In genomic region chrX:123188081-123188480, GRCh38 we compare ENCODE assay signal across 17 cellular contexts. TPM values are rescaled to one million over a fixed set of nuclear protein-coding genes. Genes with fewer than 3 reads are reported as not detected.
DNase-seq lines count a peak whose midpoint lies in the region; ATAC-seq and TF ChIP-seq lines count a peak whose summit lies in the region.
"Had no signal": no experiment of that assay in that cellular context is flagged by ENCODE, and none has a peak within 500 bp of the region (broad histone marks: within the 10 kb centered on the region; RNA-seq: fewer than 3 reads in every experiment).

No MANE protein-coding gene starts in this region.

- TF ChIP-seq CTCF in GM23338 (conservative IDR thresholded peaks at IDR 0.05; ENCODE audit: low read depth in 2 of 2), result no peak
- TF ChIP-seq CTCF in activated CD8-positive, alpha-beta T cell treated with anti-CD3 and anti-CD28 coated beads for 36 hours (IDR thresholded peaks at IDR 0.05), result no peak

- no peaks in the 10 kb centered on the region for H3K36me3 ChIP-seq in GM23338 (ENCODE audit: insufficient read depth)
- H3K36me3 ChIP-seq: BLaER1, MG63 had no signal

- peaks cover 38% of the 10 kb centered on the region for H3K4me1 Mint-ChIP-seq in GM23338
- peaks cover 5% of the 10 kb centered on the region for H3K4me1 Mint-ChIP-seq in activated CD8-positive, alpha-beta T cell treated with anti-CD3 and anti-CD28 coated beads for 36 hours (ENCODE audit: low read depth)

- intact Hi-C loops in activated CD8-positive, alpha-beta T cell treated with anti-CD3 and anti-CD28 coated beads for 36 hours (cut with micrococcal nuclease), result no loop called here

- no peaks in the 10 kb centered on the region for H4K20me1 ChIP-seq in GM23338 (replicated peaks; ENCODE audit: insufficient read depth)
- H4K20me1 ChIP-seq: BLaER1 had no signal

- H3K9me2 ChIP-seq in GM23338 (ENCODE audit: insufficient read depth), result no peaks in the 10 kb centered on the region

- no peaks in the 10 kb centered on the region for H3K79me2 ChIP-seq in GM23338 (replicated peaks; ENCODE audit: insufficient read depth)

- H3K27ac ChIP-seq in GM23338 (ENCODE audit: low read depth), result no peak overlapping the region
- H3K27ac ChIP-seq: BLaER1, PC-9 had no signal

- H3K27me3 Mint-ChIP-seq in GM23338 (ENCODE audit: insufficient read depth, low read depth, poor library complexity), result peaks cover 17% of the 10 kb centered on the region
- peaks cover 23% of the 10 kb centered on the region for H3K27me3 Mint-ChIP-seq in activated CD8-positive, alpha-beta T cell treated with anti-CD3 and anti-CD28 coated beads for 36 hours

- no peak overlapping the region for H3K4me3 Mint-ChIP-seq in GM23338
- no peak overlapping the region for H3K4me3 Mint-ChIP-seq in activated CD8-positive, alpha-beta T cell treated with anti-CD3 and anti-CD28 coated beads for 36 hours

- H3K27ac Mint-ChIP-seq in GM23338, result no peak overlapping the region
- H3K27ac Mint-ChIP-seq in activated CD8-positive, alpha-beta T cell treated with anti-CD3 and anti-CD28 coated beads for 36 hours, result no peak overlapping the region

- POLR2A ChIA-PET in activated CD8-positive, alpha-beta T cell treated with anti-CD3 and anti-CD28 coated beads for 36 hours (lab: Charles Lee), result no interaction called here

- peaks cover 25% of the 10 kb centered on the region for H3K27me3 ChIP-seq in GM23338 (ENCODE audit: insufficient read depth)
- H3K27me3 ChIP-seq: MG63 had no signal

- DNase-seq in EH (ENCODE audit: low read depth) (peak; percentile 81), RKO (ENCODE audit: low spot score) (peak; percentile 13), dedifferentiated amniotic fluid mesenchymal stem cell (ENCODE audit: extremely low spot score) (peak; percentile 36), kidney tubule cell (ENCODE audit: low spot score) (peak; percentile 76), SW480 (ENCODE audit: low spot score) (no peak), GM23338 (ENCODE audit: low spot score) (no peak)
- no peak for DNase-seq in activated CD8-positive, alpha-beta T cell treated with anti-CD3 and anti-CD28 coated beads for 36 hours
- DNase-seq: KG1, MG63, NCI-H1105, NCI-H1694 treated with DMSO at 0.1 percent for 48 hours, NCI-H446, NCI-H748 treated with DMSO at 0.1 percent for 48 hours, PC-9, Right ventricle myocardium superior had no signal

- no peak for ATAC-seq in GM23338
- ATAC-seq in activated CD8-positive, alpha-beta T cell treated with anti-CD3 and anti-CD28 coated beads for 36 hours, result no peak
- no peak for ATAC-seq in GM21515 (IDR thresholded peaks at IDR 0.05; ENCODE audit: unreplicated experiment)

- H3K4me1 ChIP-seq in GM23338 (ENCODE audit: insufficient read depth), result peaks cover 13% of the 10 kb centered on the region
- H3K4me1 ChIP-seq: BLaER1 had no signal

- no peaks in the 10 kb centered on the region for H3K36me3 Mint-ChIP-seq in GM23338 (ENCODE audit: low read depth)
- H3K36me3 Mint-ChIP-seq in activated CD8-positive, alpha-beta T cell treated with anti-CD3 and anti-CD28 coated beads for 36 hours (ENCODE audit: low read depth), result no peaks in the 10 kb centered on the region

- CTCF ChIA-PET in activated CD8-positive, alpha-beta T cell treated with anti-CD3 and anti-CD28 coated beads for 36 hours (lab: Charles Lee), result no interaction called here

- H3K9me3 Mint-ChIP-seq in GM23338, result no peaks in the 10 kb centered on the region
- no peaks in the 10 kb centered on the region for H3K9me3 Mint-ChIP-seq in activated CD8-positive, alpha-beta T cell treated with anti-CD3 and anti-CD28 coated beads for 36 hours

- H3K4me3 ChIP-seq in GM23338, result no peak overlapping the region
- H3K4me3 ChIP-seq: BLaER1, MG63, PC-9 had no signal

- no peak overlapping the region for H3K4me2 ChIP-seq in GM23338
- H3K4me2 ChIP-seq: BLaER1, PC-9 had no signal

- H2AFZ ChIP-seq in GM23338, result no peak overlapping the region
- H2AFZ ChIP-seq: PC-9 had no signal

- H3F3A ChIP-seq in GM23338 (replicated peaks; ENCODE audit: low read depth), result no peaks in the 10 kb centered on the region

TF ChIP-seq in GM23338, 12 proteins besides CTCF, POLR2A, EP300 and RAD21:
- TF ChIP-seq EZH2 (IDR thresholded peaks at IDR 0.05; ENCODE audit: low read depth, unreplicated experiment) (no peak), NANOG (IDR thresholded peaks at IDR 0.05; ENCODE audit: borderline replicate concordance) (no peak), CREB1 (CRISPR knock-in tag; IDR thresholded peaks at IDR 0.05; ENCODE audit: low read depth) (no peak), ZNF114 (CRISPR knock-in tag; IDR thresholded peaks at IDR 0.05) (no peak), POLR2AphosphoS5 (IDR thresholded peaks at IDR 0.05; ENCODE audit: low read depth) (no peak), STAT1 (IDR thresholded peaks at IDR 0.05; ENCODE audit: unreplicated experiment) (no peak), REST (IDR thresholded peaks at IDR 0.05; ENCODE audit: unreplicated experiment) (no peak)
- TF ChIP-seq, protein P1, sequence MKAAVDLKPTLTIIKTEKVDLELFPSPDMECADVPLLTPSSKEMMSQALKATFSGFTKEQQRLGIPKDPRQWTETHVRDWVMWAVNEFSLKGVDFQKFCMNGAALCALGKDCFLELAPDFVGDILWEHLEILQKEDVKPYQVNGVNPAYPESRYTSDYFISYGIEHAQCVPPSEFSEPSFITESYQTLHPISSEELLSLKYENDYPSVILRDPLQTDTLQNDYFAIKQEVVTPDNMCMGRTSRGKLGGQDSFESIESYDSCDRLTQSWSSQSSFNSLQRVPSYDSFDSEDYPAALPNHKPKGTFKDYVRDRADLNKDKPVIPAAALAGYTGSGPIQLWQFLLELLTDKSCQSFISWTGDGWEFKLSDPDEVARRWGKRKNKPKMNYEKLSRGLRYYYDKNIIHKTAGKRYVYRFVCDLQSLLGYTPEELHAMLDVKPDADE (IDR thresholded peaks at IDR 0.05), result no peak

RNA-seq across cellular contexts. Expression of gene GRIA3, which starts 4.0 kb away (rescaled TPM):
- total RNA-seq in GM23338 (2014; rRNA removed; shearing (Covaris generic)), result 0.93 and 2.7 TPM in 2 replicates
- polyA plus RNA-seq in GM23338 (2016; fragmentation: Nextera tagmentation; extraction: Ambion mirVana), result 4.3 and 5.6 TPM in 2 replicates
- total RNA-seq in activated CD8-positive, alpha-beta T cell treated with anti-CD3 and anti-CD28 coated beads for 36 hours, result not detected
- total RNA-seq: PC-9 had no signal

Comparison
In these comparisons a context has a peak if more than half of its experiments do, and no peak if none do; other contexts are left out.
1. DNase-seq: peak in EH (single experiment), RKO (single experiment), dedifferentiated amniotic fluid mesenchymal stem cell (single experiment) and kidney tubule cell (single experiment); none in SW480 (single experiment), GM23338 (single experiment) and activated CD8-positive, alpha-beta T cell treated with anti-CD3 and anti-CD28 coated beads for 36 hours (single experiment).